In genomic region chr6:111572216-111572706, GRCh38 we compare ENCODE assay signal across 1 cellular context.
TF ChIP-seq lines count a peak whose summit lies in the region.

No MANE protein-coding gene starts in this region.

TF ChIP-seq in HepG2, 621 proteins besides CTCF, POLR2A, EP300 and RAD21 (continued from another document):
- TF ChIP-seq, protein P1, sequence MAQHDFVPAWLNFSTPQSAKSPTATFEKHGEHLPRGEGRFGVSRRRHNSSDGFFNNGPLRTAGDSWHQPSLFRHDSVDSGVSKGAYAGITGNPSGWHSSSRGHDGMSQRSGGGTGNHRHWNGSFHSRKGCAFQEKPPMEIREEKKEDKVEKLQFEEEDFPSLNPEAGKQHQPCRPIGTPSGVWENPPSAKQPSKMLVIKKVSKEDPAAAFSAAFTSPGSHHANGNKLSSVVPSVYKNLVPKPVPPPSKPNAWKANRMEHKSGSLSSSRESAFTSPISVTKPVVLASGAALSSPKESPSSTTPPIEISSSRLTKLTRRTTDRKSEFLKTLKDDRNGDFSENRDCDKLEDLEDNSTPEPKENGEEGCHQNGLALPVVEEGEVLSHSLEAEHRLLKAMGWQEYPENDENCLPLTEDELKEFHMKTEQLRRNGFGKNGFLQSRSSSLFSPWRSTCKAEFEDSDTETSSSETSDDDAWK (CRISPR knock-in tag; IDR thresholded peaks at IDR 0.05) = no peak
- peak; percentile 86 for TF ChIP-seq TFE3 (CRISPR knock-in tag; IDR thresholded peaks at IDR 0.05)
- TF ChIP-seq ZNF18 (CRISPR knock-in tag; IDR thresholded peaks at IDR 0.05; ENCODE audit: insufficient replicate concordance) = no peak
- TF ChIP-seq MAFF (IDR thresholded peaks at IDR 0.05; ENCODE audit: low read depth, low read length) = no peak
- no peak for TF ChIP-seq CREB3 (CRISPR knock-in tag; IDR thresholded peaks at IDR 0.05)
- no peak for TF ChIP-seq TBL1XR1 (IDR thresholded peaks at IDR 0.05; ENCODE audit: borderline replicate concordance, low read length, partially characterized antibody)
- no peak for TF ChIP-seq ZMAT3 (CRISPR knock-in tag; conservative IDR thresholded peaks at IDR 0.05)
- TF ChIP-seq ELF3 (CRISPR knock-in tag; IDR thresholded peaks at IDR 0.05) = peak; percentile 95
- TF ChIP-seq ZNF574 (CRISPR knock-in tag; IDR thresholded peaks at IDR 0.05) = peak; percentile 37; the same call in 1 of the 2 replicates
- no peak for TF ChIP-seq RBAK (CRISPR knock-in tag; IDR thresholded peaks at IDR 0.05)
- 0 out of 2 replicates have a peak, but pooled peaks have one; percentile 36 for TF ChIP-seq ZNF747 (CRISPR knock-in tag; IDR thresholded peaks at IDR 0.05; ENCODE audit: borderline replicate concordance)
- no peak for TF ChIP-seq ZSCAN30 (CRISPR knock-in tag; IDR thresholded peaks at IDR 0.05)
- TF ChIP-seq STAT5B (CRISPR knock-in tag; IDR thresholded peaks at IDR 0.05) = no peak
- peak; percentile 25; the same call in 1 of the 2 replicates for TF ChIP-seq ZMYM3 (CRISPR knock-in tag; IDR thresholded peaks at IDR 0.05)
- peak; percentile 70 for TF ChIP-seq ASH2L (IDR thresholded peaks at IDR 0.05; ENCODE audit: insufficient read length, low read depth, low read length)
- no peak for TF ChIP-seq KLF6 (CRISPR knock-in tag; IDR thresholded peaks at IDR 0.05)
- no peak for TF ChIP-seq ZBTB42 (CRISPR knock-in tag; IDR thresholded peaks at IDR 0.05)
- TF ChIP-seq ZFP36L1 (CRISPR knock-in tag; IDR thresholded peaks at IDR 0.05) = no peak
- TF ChIP-seq ONECUT2 (CRISPR knock-in tag; IDR thresholded peaks at IDR 0.05) = no peak
- no peak for TF ChIP-seq NONO (IDR thresholded peaks at IDR 0.05)
- TF ChIP-seq NONO (CRISPR knock-in tag; conservative IDR thresholded peaks at IDR 0.05) = no peak
- TF ChIP-seq ZNF232 (CRISPR knock-in tag; IDR thresholded peaks at IDR 0.05; ENCODE audit: borderline replicate concordance) = no peak
- peak; percentile 90 for TF ChIP-seq HDAC2 (CRISPR knock-in tag; IDR thresholded peaks at IDR 0.05)
- TF ChIP-seq FOXA3 (CRISPR knock-in tag; IDR thresholded peaks at IDR 0.05) = peak; percentile 77
- TF ChIP-seq ZSCAN5A (CRISPR knock-in tag; IDR thresholded peaks at IDR 0.05; ENCODE audit: borderline replicate concordance) = no peak
- TF ChIP-seq NFYC (CRISPR knock-in tag; IDR thresholded peaks at IDR 0.05) = peak; percentile 51; the same call in 1 of the 2 replicates
- peak; percentile 87 for TF ChIP-seq ZSCAN29 (CRISPR knock-in tag; conservative IDR thresholded peaks at IDR 0.05)
- TF ChIP-seq, protein P2, sequence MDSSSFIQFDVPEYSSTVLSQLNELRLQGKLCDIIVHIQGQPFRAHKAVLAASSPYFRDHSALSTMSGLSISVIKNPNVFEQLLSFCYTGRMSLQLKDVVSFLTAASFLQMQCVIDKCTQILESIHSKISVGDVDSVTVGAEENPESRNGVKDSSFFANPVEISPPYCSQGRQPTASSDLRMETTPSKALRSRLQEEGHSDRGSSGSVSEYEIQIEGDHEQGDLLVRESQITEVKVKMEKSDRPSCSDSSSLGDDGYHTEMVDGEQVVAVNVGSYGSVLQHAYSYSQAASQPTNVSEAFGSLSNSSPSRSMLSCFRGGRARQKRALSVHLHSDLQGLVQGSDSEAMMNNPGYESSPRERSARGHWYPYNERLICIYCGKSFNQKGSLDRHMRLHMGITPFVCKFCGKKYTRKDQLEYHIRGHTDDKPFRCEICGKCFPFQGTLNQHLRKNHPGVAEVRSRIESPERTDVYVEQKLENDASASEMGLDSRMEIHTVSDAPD (CRISPR knock-in tag; IDR thresholded peaks at IDR 0.05) = no peak
- no peak for TF ChIP-seq FOSL1 (CRISPR knock-in tag; IDR thresholded peaks at IDR 0.05; ENCODE audit: borderline replicate concordance)
- TF ChIP-seq ISX (CRISPR knock-in tag; conservative IDR thresholded peaks at IDR 0.05) = no peak
- TF ChIP-seq SOX5 (CRISPR knock-in tag; IDR thresholded peaks at IDR 0.05; ENCODE audit: borderline replicate concordance) = peak; percentile 92
- TF ChIP-seq KLF11 (CRISPR knock-in tag; IDR thresholded peaks at IDR 0.05) = no peak
- peak; percentile 81 for TF ChIP-seq TBX2 (CRISPR knock-in tag; IDR thresholded peaks at IDR 0.05; ENCODE audit: borderline replicate concordance)
- no peak for TF ChIP-seq ZNF576 (CRISPR knock-in tag; IDR thresholded peaks at IDR 0.05)
- no peak for TF ChIP-seq NFRKB (IDR thresholded peaks at IDR 0.05)
- TF ChIP-seq BCL6 (CRISPR knock-in tag; IDR thresholded peaks at IDR 0.05) = peak; percentile 55
- TF ChIP-seq RARA (CRISPR knock-in tag; IDR thresholded peaks at IDR 0.05) = peak; percentile 86
- TF ChIP-seq SMC3 (IDR thresholded peaks at IDR 0.05; ENCODE audit: low read length) = peak; percentile 11; the same call in 1 of the 2 replicates
- no peak for TF ChIP-seq SMYD3 (CRISPR knock-in tag; IDR thresholded peaks at IDR 0.05)
- TF ChIP-seq ZNF660 (CRISPR knock-in tag; IDR thresholded peaks at IDR 0.05; ENCODE audit: borderline replicate concordance, low read depth) = no peak
- TF ChIP-seq PHF8 (CRISPR knock-in tag; IDR thresholded peaks at IDR 0.05) = 0 out of 2 replicates have a peak, but pooled peaks have one; percentile 15
